ENCODE assay signal across 2 cellular contexts in the genomic region with DNA sequence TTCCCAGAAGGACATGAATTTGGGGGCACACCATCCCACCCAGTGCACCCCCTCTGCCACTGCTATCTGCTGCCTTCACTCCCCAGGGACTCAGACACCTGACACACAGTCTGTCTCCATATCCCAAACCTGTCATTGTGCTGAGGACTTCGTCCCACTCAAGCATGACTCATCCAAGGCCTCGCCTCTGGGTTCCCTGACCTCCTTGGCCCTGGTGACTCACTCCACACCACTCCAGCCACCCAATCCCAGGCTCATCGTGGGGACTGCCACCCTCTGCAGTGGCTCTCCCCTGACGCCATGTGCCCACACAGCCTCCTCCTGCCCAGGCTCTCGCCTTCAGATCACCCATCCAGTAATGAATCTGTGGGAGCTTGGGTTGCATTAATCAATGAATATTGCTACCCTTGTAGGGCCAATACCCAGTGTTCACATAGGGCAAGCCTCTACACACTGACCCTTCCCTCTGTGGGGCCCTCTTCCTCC.
TF ChIP-seq lines count a peak whose summit lies in the region.

No MANE protein-coding gene starts in this region.

TF ChIP-seq in IMR-90, 13 proteins besides CTCF, POLR2A, EP300 and RAD21 (continued from another document):
- TF ChIP-seq, protein P1, sequence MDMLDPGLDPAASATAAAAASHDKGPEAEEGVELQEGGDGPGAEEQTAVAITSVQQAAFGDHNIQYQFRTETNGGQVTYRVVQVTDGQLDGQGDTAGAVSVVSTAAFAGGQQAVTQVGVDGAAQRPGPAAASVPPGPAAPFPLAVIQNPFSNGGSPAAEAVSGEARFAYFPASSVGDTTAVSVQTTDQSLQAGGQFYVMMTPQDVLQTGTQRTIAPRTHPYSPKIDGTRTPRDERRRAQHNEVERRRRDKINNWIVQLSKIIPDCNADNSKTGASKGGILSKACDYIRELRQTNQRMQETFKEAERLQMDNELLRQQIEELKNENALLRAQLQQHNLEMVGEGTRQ (IDR thresholded peaks at IDR 0.05; ENCODE audit: low read depth, low read length): 0 out of 2 replicates have a peak, but pooled peaks have one; percentile 4
- TF ChIP-seq RFX5 (IDR thresholded peaks at IDR 0.05; ENCODE audit: low read depth, low read length) (no peak), FOS (IDR thresholded peaks at IDR 0.05; ENCODE audit: low read depth, low read length) (peak; percentile 93), RCOR1 (IDR thresholded peaks at IDR 0.05; ENCODE audit: insufficient replicate concordance, low read length) (no peak), NFE2L2 (IDR thresholded peaks at IDR 0.05; ENCODE audit: low read depth, low read length) (no peak), MAFK (IDR thresholded peaks at IDR 0.05; ENCODE audit: low read depth, low read length) (no peak), CHD1 (IDR thresholded peaks at IDR 0.05; ENCODE audit: low read depth, low read length) (no peak), BHLHE40 (IDR thresholded peaks at IDR 0.05; ENCODE audit: low read depth, low read length) (peak; percentile 51; the same call in 1 of the 2 replicates), MXI1 (IDR thresholded peaks at IDR 0.05; ENCODE audit: borderline replicate concordance, low read depth, low read length) (no peak), MAZ (IDR thresholded peaks at IDR 0.05; ENCODE audit: borderline replicate concordance, low read depth, low read length) (no peak)
- TF ChIP-seq, protein P2, sequence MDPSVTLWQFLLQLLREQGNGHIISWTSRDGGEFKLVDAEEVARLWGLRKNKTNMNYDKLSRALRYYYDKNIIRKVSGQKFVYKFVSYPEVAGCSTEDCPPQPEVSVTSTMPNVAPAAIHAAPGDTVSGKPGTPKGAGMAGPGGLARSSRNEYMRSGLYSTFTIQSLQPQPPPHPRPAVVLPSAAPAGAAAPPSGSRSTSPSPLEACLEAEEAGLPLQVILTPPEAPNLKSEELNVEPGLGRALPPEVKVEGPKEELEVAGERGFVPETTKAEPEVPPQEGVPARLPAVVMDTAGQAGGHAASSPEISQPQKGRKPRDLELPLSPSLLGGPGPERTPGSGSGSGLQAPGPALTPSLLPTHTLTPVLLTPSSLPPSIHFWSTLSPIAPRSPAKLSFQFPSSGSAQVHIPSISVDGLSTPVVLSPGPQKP (IDR thresholded peaks at IDR 0.05; ENCODE audit: borderline replicate concordance, low read depth, low read length): no peak

TF ChIP-seq in WTC11, 78 proteins besides CTCF, POLR2A, EP300 and RAD21 (continued from another document):
- TF ChIP-seq, protein P3, sequence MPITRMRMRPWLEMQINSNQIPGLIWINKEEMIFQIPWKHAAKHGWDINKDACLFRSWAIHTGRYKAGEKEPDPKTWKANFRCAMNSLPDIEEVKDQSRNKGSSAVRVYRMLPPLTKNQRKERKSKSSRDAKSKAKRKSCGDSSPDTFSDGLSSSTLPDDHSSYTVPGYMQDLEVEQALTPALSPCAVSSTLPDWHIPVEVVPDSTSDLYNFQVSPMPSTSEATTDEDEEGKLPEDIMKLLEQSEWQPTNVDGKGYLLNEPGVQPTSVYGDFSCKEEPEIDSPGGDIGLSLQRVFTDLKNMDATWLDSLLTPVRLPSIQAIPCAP (CRISPR knock-in tag; IDR thresholded peaks at IDR 0.05): no peak
- no peak for TF ChIP-seq ZNF121 (CRISPR knock-in tag; IDR thresholded peaks at IDR 0.05)
- TF ChIP-seq NFE2L1 (CRISPR knock-in tag; IDR thresholded peaks at IDR 0.05): no peak
- TF ChIP-seq MXD4 (CRISPR knock-in tag; IDR thresholded peaks at IDR 0.05; ENCODE audit: borderline replicate concordance): no peak
- no peak for TF ChIP-seq KAT7 (CRISPR knock-in tag; IDR thresholded peaks at IDR 0.05; ENCODE audit: borderline replicate concordance)
- TF ChIP-seq HMGA2 (CRISPR knock-in tag; IDR thresholded peaks at IDR 0.05): no peak
- no peak for TF ChIP-seq FOXP1 (CRISPR knock-in tag; IDR thresholded peaks at IDR 0.05; ENCODE audit: borderline replicate concordance)
- no peak for TF ChIP-seq TCF7 (CRISPR knock-in tag; IDR thresholded peaks at IDR 0.05; ENCODE audit: low read depth)
